Comparison of ENCODE assay signal across 18 cellular contexts in the genomic region with DNA sequence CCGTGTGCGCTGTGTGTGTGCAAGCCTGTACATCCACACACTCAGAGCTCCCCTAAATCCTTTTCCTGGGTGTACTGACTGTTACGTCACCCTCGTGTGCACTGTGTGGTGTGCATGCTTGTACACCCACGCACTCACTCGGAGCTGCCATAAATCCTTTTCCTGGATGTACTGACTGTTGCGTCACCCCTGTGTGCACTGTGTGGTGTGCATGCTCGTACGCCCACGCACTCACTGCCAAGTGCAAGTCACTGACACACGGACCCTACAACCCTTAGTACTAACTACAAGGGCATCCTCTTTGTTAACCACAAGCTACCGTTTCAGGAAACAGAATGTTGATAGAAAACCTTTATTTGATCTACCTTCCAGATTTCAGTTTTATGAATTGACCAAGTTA.
"Had no signal": no experiment of that assay in that cellular context is flagged by ENCODE, and none has a peak within 500 bp of the region (broad histone marks: within the 10 kb centered on the region; RNA-seq: fewer than 3 reads in every experiment).

No MANE protein-coding gene starts in this region.

- H3K36me3 ChIP-seq: adrenal gland, neutrophil, tibial nerve had no signal

- H3K4me1 ChIP-seq: adrenal gland, body of pancreas, tibial nerve had no signal

- H3K27me3 ChIP-seq: adrenal gland, body of pancreas, neutrophil, tibial nerve had no signal

- DNase-seq: activated CD4-positive, CD25-positive, alpha-beta regulatory T cell treated with anti-CD3 and anti-CD28 coated beads, Interleukin-2, amount 50 U/mL, for 72 hours; activated naive CD4-positive, alpha-beta T cell treated with anti-CD3 and anti-CD28 coated beads for 36 hours; adrenal gland; body of pancreas; cortex of kidney; effector CD8-positive, alpha-beta T cell; foreskin melanocyte; head of caudate nucleus; islet precursor cell; mammary epithelial cell; posterior cingulate gyrus; stimulated activated CD4-positive, alpha-beta T cell treated with anti-CD3 and anti-CD28 coated beads, Interleukin-4, amount 100 ng/mL, for 4 hours had no signal

- H3K9me3 ChIP-seq: adrenal gland, body of pancreas, neutrophil, tibial nerve had no signal

- H3K27ac ChIP-seq: adrenal gland, body of pancreas, neutrophil, skin epidermis, tibial nerve had no signal

- H3K4me3 ChIP-seq: adrenal gland, body of pancreas, skin epidermis, tibial nerve had no signal

- ATAC-seq: activated T-helper 17 cell treated with anti-CD3 and anti-CD28 coated beads, Interleukin-2, amount 50 U/mL, for 72 hours; body of pancreas; left lobe of liver; naive thymus-derived CD4-positive, alpha-beta T cell had no signal
